Comparison of ENCODE assay signal across 20 cellular contexts in genomic region chr9:92392690-92393089, GRCh38. TPM values are rescaled to one million over a fixed set of nuclear protein-coding genes. Genes with fewer than 3 reads are reported as not detected.
"Had no signal": no experiment of that assay in that cellular context is flagged by ENCODE, and none has a peak within 500 bp of the region (broad histone marks: within the 10 kb centered on the region; RNA-seq: fewer than 3 reads in every experiment).

No MANE protein-coding gene starts in this region.

- H3K36me3 ChIP-seq: adrenal gland, left lung had no signal

- H3K27me3 Mint-ChIP-seq: activated B cell treated with CpG ODN at 0.5 μM for 24 hours; central memory CD8-positive, alpha-beta T cell; stimulated activated naive CD8-positive, alpha-beta T cell treated with anti-CD3 and anti-CD28 coated beads, Interleukin-15, Interleukin-2, amounts not matched to agents 100 ng/mL and 50 ng/mL, for 24 hours; T-cell had no signal

- H3K9me3 Mint-ChIP-seq: activated B cell treated with CpG ODN at 0.5 μM for 24 hours; activated T-helper 2 cell treated with anti-CD3 and anti-CD28 coated beads, Interferon-gamma antibody, Interleukin-2, Interleukin-4, amounts not matched to agents 10 μg/mL and 5 μg/mL and 100 μg/mL, durations not matched to agents 14 hours and 24 hours and 36 hours; central memory CD8-positive, alpha-beta T cell; stimulated activated naive CD8-positive, alpha-beta T cell treated with anti-CD3 and anti-CD28 coated beads, Interleukin-15, Interleukin-2, amounts not matched to agents 100 ng/mL and 50 ng/mL, for 24 hours; T-cell had no signal

- H3K9me3 ChIP-seq: adrenal gland, left lung had no signal

- H3K4me1 ChIP-seq: left lung had no signal

- H3K27ac ChIP-seq: left lung had no signal

- FAIRE-seq: islet of Langerhans had no signal

- H3K27me3 ChIP-seq: adrenal gland, left lung had no signal

- H3K4me3 ChIP-seq: adrenal gland, left lung had no signal

- DNase-seq: activated B cell treated with CpG ODN at 0.5 μM for 24 hours; activated CD4-positive, alpha-beta T cell treated with anti-CD3 and anti-CD28 coated beads, Interleukin-2, amount 50 U/mL, for 1 hour; activated naive CD4-positive, alpha-beta T cell treated with anti-CD3 and anti-CD28 coated beads, Interleukin-2, amount 50 U/mL, for 16 hours; activated T-cell treated with anti-CD3 and anti-CD28 coated beads for 4 hours; adrenal gland; endodermal cell; head of caudate nucleus; left lung; mesendoderm; nephron progenitor cell; stimulated activated CD4-positive, alpha-beta T cell treated with anti-CD3 and anti-CD28 coated beads, Interleukin-4, amount 100 ng/mL, for 24 hours; T-cell had no signal

- H3K27ac Mint-ChIP-seq: activated B cell treated with CpG ODN at 0.5 μM for 24 hours; activated T-helper 2 cell treated with anti-CD3 and anti-CD28 coated beads, Interferon-gamma antibody, Interleukin-2, Interleukin-4, amounts not matched to agents 10 μg/mL and 5 μg/mL and 100 μg/mL, durations not matched to agents 14 hours and 24 hours and 36 hours; endodermal cell; nephron progenitor cell; stimulated activated naive CD8-positive, alpha-beta T cell treated with anti-CD3 and anti-CD28 coated beads, Interleukin-15, Interleukin-2, amounts not matched to agents 100 ng/mL and 50 ng/mL, for 24 hours; T-cell had no signal

- H3K4me1 Mint-ChIP-seq: activated B cell treated with CpG ODN at 0.5 μM for 24 hours; central memory CD8-positive, alpha-beta T cell; endodermal cell; nephron progenitor cell; T-cell had no signal

- H3K4me3 Mint-ChIP-seq: activated B cell treated with CpG ODN at 0.5 μM for 24 hours; central memory CD8-positive, alpha-beta T cell; endodermal cell; nephron progenitor cell; stimulated activated naive CD8-positive, alpha-beta T cell treated with anti-CD3 and anti-CD28 coated beads, Interleukin-15, Interleukin-2, amounts not matched to agents 100 ng/mL and 50 ng/mL, for 24 hours; T-cell had no signal

- H3K36me3 Mint-ChIP-seq: T-cell had no signal

- ATAC-seq: left lung, T-cell had no signal

RNA-seq across cellular contexts. Expression of gene OGN, which starts 11.7 kb away (rescaled TPM):
- total RNA-seq: activated B cell treated with CpG ODN at 0.5 μM for 24 hours; activated CD8-positive, alpha-beta memory T cell treated with anti-CD3 and anti-CD28 coated beads for 36 hours; activated T-helper 2 cell treated with anti-CD3 and anti-CD28 coated beads, Interferon-gamma antibody, Interleukin-2, Interleukin-4, amounts not matched to agents 10 μg/mL and 5 μg/mL and 100 μg/mL, durations not matched to agents 14 hours and 24 hours and 36 hours; dermis microvascular lymphatic vessel endothelial cell; endodermal cell; fibroblast of villous mesenchyme; pulmonary artery endothelial cell had no signal

RNA-seq across cellular contexts. Expression of gene OMD, which starts 31.6 kb away (rescaled TPM):
- total RNA-seq: activated B cell treated with CpG ODN at 0.5 μM for 24 hours; activated CD8-positive, alpha-beta memory T cell treated with anti-CD3 and anti-CD28 coated beads for 36 hours; activated T-helper 2 cell treated with anti-CD3 and anti-CD28 coated beads, Interferon-gamma antibody, Interleukin-2, Interleukin-4, amounts not matched to agents 10 μg/mL and 5 μg/mL and 100 μg/mL, durations not matched to agents 14 hours and 24 hours and 36 hours; dermis microvascular lymphatic vessel endothelial cell; endodermal cell; fibroblast of villous mesenchyme; T-cell had no signal
